In genomic region chr12:58950739-58951100, GRCh38 we compare ENCODE assay signal across 18 cellular contexts. TPM values are rescaled to one million over a fixed set of nuclear protein-coding genes. Genes with fewer than 3 reads are reported as not detected.
"Had no signal": no experiment of that assay in that cellular context is flagged by ENCODE, and none has a peak within 500 bp of the region (broad histone marks: within the 10 kb centered on the region; RNA-seq: fewer than 3 reads in every experiment).

No MANE protein-coding gene starts in this region.

- H3K36me3 Mint-ChIP-seq: activated naive CD8-positive, alpha-beta T cell treated with anti-CD3 and anti-CD28 coated beads, Interleukin-2, amount 10 ng/mL, durations not matched to agents 7 days and 5 days had no signal

- H3K27ac ChIP-seq: left lung, upper lobe of right lung had no signal

- DNase-seq: activated CD4-positive, alpha-beta T cell treated with anti-CD3 and anti-CD28 coated beads, Interleukin-2, amount 50 U/mL, for 1 hour; activated CD8-positive, alpha-beta memory T cell treated with anti-CD3 and anti-CD28 coated beads for 24 hours; activated naive CD4-positive, alpha-beta T cell; activated naive CD8-positive, alpha-beta T cell treated with anti-CD3 and anti-CD28 coated beads, Interleukin-2, amount 10 ng/mL, durations not matched to agents 7 days and 5 days; activated T-cell treated with anti-CD3 and anti-CD28 coated beads for 4 hours; central memory CD4-positive, alpha-beta T cell; cortex of kidney; islet precursor cell; left lung; mammary epithelial cell; occipital lobe; right cardiac atrium; stimulated activated naive CD8-positive, alpha-beta T cell treated with anti-CD3 and anti-CD28 coated beads, Interleukin-15, amount 100 ng/mL, for 72 hours; upper lobe of right lung had no signal

- H3K4me1 Mint-ChIP-seq: activated naive CD8-positive, alpha-beta T cell treated with anti-CD3 and anti-CD28 coated beads, Interleukin-2, amount 10 ng/mL, durations not matched to agents 7 days and 5 days; stimulated activated naive CD8-positive, alpha-beta T cell treated with anti-CD3 and anti-CD28 coated beads, Interleukin-15, amount 100 ng/mL, for 72 hours had no signal

- H3K27me3 ChIP-seq: left lung, upper lobe of right lung had no signal

- H3K4me3 ChIP-seq: left lung, smooth muscle cell, upper lobe of right lung had no signal

- ATAC-seq: left lung; natural killer cell treated with Interleukin-12 subunit alpha and Interleukin-12 subunit beta and Interleukin-15 and Interleukin-18, amount 100 ng/mL, for 72 hours; right cardiac atrium; stimulated activated naive CD8-positive, alpha-beta T cell treated with anti-CD3 and anti-CD28 coated beads, Interleukin-15, amount 100 ng/mL, for 72 hours; upper lobe of right lung had no signal

- H3K9me3 ChIP-seq: upper lobe of right lung had no signal

- H3K4me1 ChIP-seq: left lung, upper lobe of right lung had no signal

- H3K27ac Mint-ChIP-seq: activated naive CD8-positive, alpha-beta T cell treated with anti-CD3 and anti-CD28 coated beads, Interleukin-2, amount 10 ng/mL, durations not matched to agents 7 days and 5 days; natural killer cell treated with Interleukin-12 subunit alpha and Interleukin-12 subunit beta and Interleukin-15 and Interleukin-18, amount 100 ng/mL, for 72 hours; progenitor cell of endocrine pancreas had no signal

- H3K36me3 ChIP-seq: left lung, upper lobe of right lung had no signal

- H3K4me3 Mint-ChIP-seq: activated naive CD8-positive, alpha-beta T cell treated with anti-CD3 and anti-CD28 coated beads, Interleukin-2, amount 10 ng/mL, durations not matched to agents 7 days and 5 days; brain; natural killer cell treated with Interleukin-12 subunit alpha and Interleukin-12 subunit beta and Interleukin-15 and Interleukin-18, amount 100 ng/mL, for 72 hours; stimulated activated naive CD8-positive, alpha-beta T cell treated with anti-CD3 and anti-CD28 coated beads, Interleukin-15, amount 100 ng/mL, for 72 hours had no signal

- H3K4me2 ChIP-seq: smooth muscle cell had no signal

- H3K9me3 Mint-ChIP-seq: activated naive CD8-positive, alpha-beta T cell treated with anti-CD3 and anti-CD28 coated beads, Interleukin-2, amount 10 ng/mL, durations not matched to agents 7 days and 5 days had no signal

- H3K27me3 Mint-ChIP-seq: activated naive CD8-positive, alpha-beta T cell treated with anti-CD3 and anti-CD28 coated beads, Interleukin-2, amount 10 ng/mL, durations not matched to agents 7 days and 5 days; brain; natural killer cell treated with Interleukin-12 subunit alpha and Interleukin-12 subunit beta and Interleukin-15 and Interleukin-18, amount 100 ng/mL, for 72 hours; progenitor cell of endocrine pancreas; stimulated activated naive CD8-positive, alpha-beta T cell treated with anti-CD3 and anti-CD28 coated beads, Interleukin-15, amount 100 ng/mL, for 72 hours had no signal

RNA-seq across cellular contexts. Expression of gene LRIG3, which starts 30.4 kb away (rescaled TPM):
- total RNA-seq: activated naive CD8-positive, alpha-beta T cell treated with anti-CD3 and anti-CD28 coated beads, Interleukin-2, amount 10 ng/mL, durations not matched to agents 7 days and 5 days; natural killer cell treated with Interleukin-12 subunit alpha and Interleukin-12 subunit beta and Interleukin-15 and Interleukin-18, amount 100 ng/mL, for 72 hours had no signal
